8 cellular contexts compared by ENCODE assay signal in genomic region chr12:12723147-12723680, GRCh38. TPM values are rescaled to one million over a fixed set of nuclear protein-coding genes. Genes with fewer than 3 reads are reported as not detected.
A peak's percentile ranks its signal among the peaks of the same experiment; 100 is the strongest.
DNase-seq lines count a peak whose midpoint lies in the region; ATAC-seq and TF ChIP-seq lines count a peak whose summit lies in the region.

No MANE protein-coding gene starts in this region.

- no peak for ATAC-seq in heart left ventricle
- ATAC-seq in Right ventricle myocardium inferior, result no peak
- no peak for ATAC-seq in HG03469 (IDR thresholded peaks at IDR 0.05; ENCODE audit: unreplicated experiment)

- 17 to 21% (median 20%) methylated on average over 11 of the region's 11 CpGs for WGBS in heart left ventricle, 4 donors
- 7 to 15% (median 12%) methylated on average over 11 of the region's 11 CpGs for WGBS in stomach, 5 donors

- POLR2A ChIA-PET in activated CD4-positive, alpha-beta memory T cell treated with anti-CD3 and anti-CD28 coated beads, Interleukin-2, amount 10 ng/mL, durations not matched to agents 7 days and 5 days (lab: Charles Lee), result interaction anchor here (0.7 to 20.9 kb wide), 17 partner anchors 8 to 713 kb away, joined by 3 to 886 read pairs (median 38); partner anchors contain the start of genes BORCS5, CDKN1B, DUSP16 and GPR19

- H3K4me3 Mint-ChIP-seq in activated CD4-positive, alpha-beta memory T cell treated with anti-CD3 and anti-CD28 coated beads, Interleukin-2, amount 10 ng/mL, durations not matched to agents 7 days and 5 days, result peak overlapping the region; percentile 89

- TF ChIP-seq POLR2A in heart left ventricle (IDR thresholded peaks at IDR 0.05) (no peak), stomach (IDR thresholded peaks at IDR 0.05) (no peak)

- H3K36me3 Mint-ChIP-seq in activated CD4-positive, alpha-beta memory T cell treated with anti-CD3 and anti-CD28 coated beads, Interleukin-2, amount 10 ng/mL, durations not matched to agents 7 days and 5 days (ENCODE audit: low read depth), result peaks cover 79% of the 10 kb centered on the region

- no peak for TF ChIP-seq EP300 in stomach (IDR thresholded peaks at IDR 0.05)

- H3K4me1 ChIP-seq in heart left ventricle, result peaks cover 0 to 57% (median 43%) of the 10 kb centered on the region in 12 donors
- H3K4me1 ChIP-seq in iPS-15b (ENCODE audit: control insufficient read depth, insufficient read depth, low read length), result peaks cover 7% of the 10 kb centered on the region
- peaks cover 29 to 74% (median 51%) of the 10 kb centered on the region in 4 donors for H3K4me1 ChIP-seq in stomach

- H3K27ac ChIP-seq in heart left ventricle (peak overlapping the region; percentile 90 to 100 (median 98)), stomach (peak overlapping the region; percentile 97 to 100 (median 100))

- H3K27ac Mint-ChIP-seq in activated CD4-positive, alpha-beta memory T cell treated with anti-CD3 and anti-CD28 coated beads, Interleukin-2, amount 10 ng/mL, durations not matched to agents 7 days and 5 days, result peak overlapping the region; percentile 99

- H3K9me3 Mint-ChIP-seq in activated CD4-positive, alpha-beta memory T cell treated with anti-CD3 and anti-CD28 coated beads, Interleukin-2, amount 10 ng/mL, durations not matched to agents 7 days and 5 days, result no peaks in the 10 kb centered on the region

- CTCF ChIA-PET in activated CD4-positive, alpha-beta memory T cell treated with anti-CD3 and anti-CD28 coated beads, Interleukin-2, amount 10 ng/mL, durations not matched to agents 7 days and 5 days (lab: Charles Lee), result interaction anchor here (1.2 to 6.9 kb wide), 2 partner anchors 9 to 14 kb away, joined by 4 to 50 read pairs; no protein-coding TSS in a partner anchor

- TF ChIP-seq CTCF in heart left ventricle (IDR thresholded peaks at IDR 0.05), result no peak
- no peak for TF ChIP-seq CTCF in stomach (IDR thresholded peaks at IDR 0.05)
- no peak for TF ChIP-seq CTCF in GM20000 (IDR thresholded peaks at IDR 0.05; ENCODE audit: extremely low read depth, missing control alignments)

- intact Hi-C loops in heart left ventricle (cut with DNase I) (loop anchor here in 4 of 10 donors (5.0 to 10.0 kb wide), 2 partner anchors 62 to 64 kb away; partner anchors contain the start of gene APOLD1 (in 4 of the 4)), Right ventricle myocardium inferior (cut with DNase I) (no loop called here), stomach (cut with DNase I; ENCODE audit: low total_unique reads) (no loop called here)

- DNase-seq in heart left ventricle, result no peak
- DNase-seq in Right ventricle myocardium inferior (ENCODE audit: missing footprints), result no peak
- DNase-seq in activated CD4-positive, alpha-beta memory T cell treated with anti-CD3 and anti-CD28 coated beads, Interleukin-2, amount 10 ng/mL, durations not matched to agents 7 days and 5 days, result no peak
- DNase-seq in stomach, result no peak
- no peak for DNase-seq in GF-D8 (lab: John Stamatoyannopoulos, UW)
- DNase-seq in GM20000 (ENCODE audit: low spot score), result no peak

- H3K27me3 Mint-ChIP-seq in activated CD4-positive, alpha-beta memory T cell treated with anti-CD3 and anti-CD28 coated beads, Interleukin-2, amount 10 ng/mL, durations not matched to agents 7 days and 5 days, result no peaks in the 10 kb centered on the region

- H3K4me1 Mint-ChIP-seq in activated CD4-positive, alpha-beta memory T cell treated with anti-CD3 and anti-CD28 coated beads, Interleukin-2, amount 10 ng/mL, durations not matched to agents 7 days and 5 days, result peaks cover 19% of the 10 kb centered on the region

- no peak overlapping the region for H3K9ac ChIP-seq in iPS-15b (ENCODE audit: low read depth, low read length)

- H3K9me3 ChIP-seq in heart left ventricle (no peaks in the 10 kb centered on the region), iPS-15b (ENCODE audit: control insufficient read depth, insufficient read depth, low read length) (no peaks in the 10 kb centered on the region), stomach (no peaks in the 10 kb centered on the region)

- H3K27me3 ChIP-seq in heart left ventricle, result no peaks in the 10 kb centered on the region
- H3K27me3 ChIP-seq in iPS-15b (ENCODE audit: control insufficient read depth, insufficient read depth, low read length), result peaks cover 32% of the 10 kb centered on the region
- H3K27me3 ChIP-seq in stomach, result no peaks in the 10 kb centered on the region

- peaks cover 0 to 37% (median 30%) of the 10 kb centered on the region in 9 donors for H3K36me3 ChIP-seq in heart left ventricle
- H3K36me3 ChIP-seq in iPS-15b (ENCODE audit: control insufficient read depth, insufficient read depth, low read length), result peaks cover 5% of the 10 kb centered on the region
- H3K36me3 ChIP-seq in stomach, result peaks cover 10 to 26% (median 17%) of the 10 kb centered on the region in 4 donors

- H3K4me3 ChIP-seq in heart left ventricle (peak overlapping the region; percentile 43 to 84 (median 78)), iPS-15b (ENCODE audit: low read depth, low read length) (peak overlapping the region; percentile 69), stomach (peak overlapping the region; percentile 73 to 91 (median 78))

RNA-seq across cellular contexts. Expression of gene CDKN1B, which starts 6.0 kb away (rescaled TPM):
- total RNA-seq in heart left ventricle (10 to 100 TPM; 25.8 to 44.9 (median 35.1) TPM), Right ventricle myocardium inferior (38.0 TPM), stomach (10 to 100 TPM; 22.9 to 60.8 (median 40.0) TPM)
- polyA plus RNA-seq in heart left ventricle (10 to 100 TPM; 19.0 to 27.4 TPM), stomach (10 to 100 TPM; 17.7 to 27.6 (median 24.7) TPM)
- total RNA-seq in activated CD4-positive, alpha-beta memory T cell treated with anti-CD3 and anti-CD28 coated beads, Interleukin-2, amount 10 ng/mL, durations not matched to agents 7 days and 5 days, result 100 to 1,000 TPM; 164 to 166 TPM

RNA-seq across cellular contexts. Expression of gene GPR19, which starts 27.2 kb away (rescaled TPM):
- total RNA-seq in heart left ventricle (under 1 TPM in 1 of 9 donors, not detected in 8; 0.61 TPM), Right ventricle myocardium inferior (not detected), stomach (under 1 TPM in 1 of 5 donors, not detected in 4; 0.73 TPM)
- polyA plus RNA-seq in heart left ventricle (under 1 TPM in 1 of 2 donors, not detected in 1; 0.04 TPM), stomach (under 1 TPM; 0.19 to 0.61 (median 0.23) TPM)
- total RNA-seq in activated CD4-positive, alpha-beta memory T cell treated with anti-CD3 and anti-CD28 coated beads, Interleukin-2, amount 10 ng/mL, durations not matched to agents 7 days and 5 days, result 10 to 100 TPM; 18.6 to 20.1 TPM

Comparison
In these comparisons a context has a peak if more than half of its experiments do, and no peak if none do; other contexts are left out.
1. RNA of gene GPR19, which starts 27.2 kb away (total RNA-seq): 18.6 to 20.1 TPM in activated CD4-positive, alpha-beta memory T cell treated with anti-CD3 and anti-CD28 coated beads, Interleukin-2, amount 10 ng/mL, durations not matched to agents 7 days and 5 days; not detected in Right ventricle myocardium inferior (single experiment), 0.61 TPM in heart left ventricle and 0.73 TPM in stomach; every median in the first group is over 10 times any median in the second.
2. Peak in every context shown above with its lines, with median percentiles within 50 percentile points of each other: H3K4me3 ChIP-seq.